ENCODE assay signal across 9 cellular contexts in genomic region chrX:45801554-45801953, GRCh38.
DNase-seq lines count a peak whose midpoint lies in the region; ATAC-seq, FAIRE-seq and TF ChIP-seq lines count a peak whose summit lies in the region.
"Had no signal": no experiment of that assay in that cellular context is flagged by ENCODE, and none has a peak within 500 bp of the region (broad histone marks: within the 10 kb centered on the region; RNA-seq: fewer than 3 reads in every experiment).

No MANE protein-coding gene starts in this region.

- BruUV-seq in HepG2 (replicated peaks; lab: Mats Ljungman, UMichigan), result no TSS peak

- no peaks in the 10 kb centered on the region for H3K27me3 Mint-ChIP-seq in activated naive CD8-positive, alpha-beta T cell
- H3K27me3 Mint-ChIP-seq in activated naive CD8-positive, alpha-beta T cell treated with anti-CD3 and anti-CD28 coated beads for 36 hours, result no peaks in the 10 kb centered on the region
- no peaks in the 10 kb centered on the region for H3K27me3 Mint-ChIP-seq in activated CD4-positive, alpha-beta memory T cell treated with anti-CD3 and anti-CD28 coated beads, Interleukin-2, amount 10 ng/mL, durations not matched to agents 7 days and 5 days

- CTCF ChIA-PET in activated CD4-positive, alpha-beta memory T cell treated with anti-CD3 and anti-CD28 coated beads, Interleukin-2, amount 10 ng/mL, durations not matched to agents 7 days and 5 days (lab: Charles Lee), result interaction anchor here (0.6 to 2.9 kb wide), 16 partner anchors 15 to 575 kb away, joined by 3 to 11 read pairs (median 4); no protein-coding TSS in a partner anchor
- CTCF ChIA-PET in HepG2 (lab: Yijun Ruan, JAX; ENCODE audit: low intra/inter-chr PET ratio, low total read pairs), result interaction anchor here (1.0 kb wide), 1 partner anchor 575 kb away, joined by 3 read pairs; no protein-coding TSS in a partner anchor

- H3K9me3 ChIP-seq in HepG2 (ENCODE audit: low read length), result no peaks in the 10 kb centered on the region

- H3K27ac Mint-ChIP-seq in activated naive CD8-positive, alpha-beta T cell, result peak overlapping the region; percentile 97
- H3K27ac Mint-ChIP-seq in activated naive CD8-positive, alpha-beta T cell treated with anti-CD3 and anti-CD28 coated beads for 36 hours, result no peak overlapping the region
- peak overlapping the region; percentile 73 for H3K27ac Mint-ChIP-seq in activated CD4-positive, alpha-beta memory T cell treated with anti-CD3 and anti-CD28 coated beads, Interleukin-2, amount 10 ng/mL, durations not matched to agents 7 days and 5 days

- H3K27me3 ChIP-seq in HepG2 (ENCODE audit: control insufficient read depth in 1 of 2, insufficient read depth in 2 of 2, low read length in 2 of 2), result no peaks in the 10 kb centered on the region

- in situ Hi-C loops in HepG2 (cut with HindIII; ENCODE audit: extremely low pct_ligation_motif_present, low pct_unique_long_range_greater_than_20kb), result no loop called here

- TF ChIP-seq EP300 in HepG2 (IDR thresholded peaks at IDR 0.05; ENCODE audit: low read depth in 2 of 2, low read length in 2 of 2) (no peak), HepG2 (CRISPR knock-in tag; IDR thresholded peaks at IDR 0.05; ENCODE audit: borderline replicate concordance) (no peak)

- TF ChIP-seq CTCF in LNCaP clone FGC (IDR thresholded peaks at IDR 0.05; ENCODE audit: control insufficient read depth, extremely low read depth, insufficient read depth) (peak; percentile 44), HepG2 (CRISPR knock-in tag; IDR thresholded peaks at IDR 0.05) (peak; percentile 20; the same call in 1 of the 2 replicates)

- H3K4me1 ChIP-seq in HepG2 (ENCODE audit: insufficient read depth, low read length), result no peaks in the 10 kb centered on the region

- 85% methylated on average over 6 of the region's 6 CpGs for WGBS in HepG2 (ENCODE audit: low lambda C conversion rate)

- H3K36me3 Mint-ChIP-seq in activated naive CD8-positive, alpha-beta T cell, result peaks cover 15% of the 10 kb centered on the region
- peaks cover 31% of the 10 kb centered on the region for H3K36me3 Mint-ChIP-seq in activated naive CD8-positive, alpha-beta T cell treated with anti-CD3 and anti-CD28 coated beads for 36 hours
- peaks cover 23% of the 10 kb centered on the region for H3K36me3 Mint-ChIP-seq in activated CD4-positive, alpha-beta memory T cell treated with anti-CD3 and anti-CD28 coated beads, Interleukin-2, amount 10 ng/mL, durations not matched to agents 7 days and 5 days (ENCODE audit: low read depth)

- H2AFZ ChIP-seq in HepG2 (ENCODE audit: low read length), result no peak overlapping the region

- no peak for DNase-seq in activated naive CD8-positive, alpha-beta T cell treated with anti-CD3 and anti-CD28 coated beads for 36 hours
- DNase-seq in LNCaP clone FGC (ENCODE audit: low read depth) (no peak), HepG2 (ENCODE audit: low spot score) (no peak), GOT3 (lab: John Stamatoyannopoulos, UW) (no peak)
- DNase-seq in activated CD4-positive, alpha-beta memory T cell treated with anti-CD3 and anti-CD28 coated beads, Interleukin-2, amount 10 ng/mL, durations not matched to agents 7 days and 5 days, result no peak

- no peaks in the 10 kb centered on the region for H4K20me1 ChIP-seq in HepG2 (ENCODE audit: insufficient read depth, low read length)

- H3K79me2 ChIP-seq in HepG2 (ENCODE audit: insufficient read depth, low read length), result peaks cover 3% of the 10 kb centered on the region

- no peak for TF ChIP-seq RAD21 in HepG2 (CRISPR knock-in tag; IDR thresholded peaks at IDR 0.05)

- no peak for ATAC-seq in HepG2
- ATAC-seq in GM18520 (IDR thresholded peaks at IDR 0.05; ENCODE audit: unreplicated experiment), result no peak
- no peak for ATAC-seq in HG03139 (IDR thresholded peaks at IDR 0.05; ENCODE audit: unreplicated experiment)

- no peaks in the 10 kb centered on the region for H3K9me3 Mint-ChIP-seq in activated naive CD8-positive, alpha-beta T cell (ENCODE audit: low read depth)
- no peaks in the 10 kb centered on the region for H3K9me3 Mint-ChIP-seq in activated naive CD8-positive, alpha-beta T cell treated with anti-CD3 and anti-CD28 coated beads for 36 hours
- H3K9me3 Mint-ChIP-seq in activated CD4-positive, alpha-beta memory T cell treated with anti-CD3 and anti-CD28 coated beads, Interleukin-2, amount 10 ng/mL, durations not matched to agents 7 days and 5 days, result no peaks in the 10 kb centered on the region
- H3K9me3 Mint-ChIP-seq: activated naive CD4-positive, alpha-beta T cell treated with anti-CD3 and anti-CD28 coated beads, Interleukin-2, amount 50 U/mL, for 72 hours had no signal

- H3K9ac ChIP-seq in HepG2 (ENCODE audit: insufficient read depth, low read depth, low read length), result no peak overlapping the region

- H3K4me3 Mint-ChIP-seq in activated naive CD8-positive, alpha-beta T cell, result peak overlapping the region; percentile 77
- H3K4me3 Mint-ChIP-seq in activated naive CD8-positive, alpha-beta T cell treated with anti-CD3 and anti-CD28 coated beads for 36 hours, result no peak overlapping the region
- peak overlapping the region; percentile 48 for H3K4me3 Mint-ChIP-seq in activated CD4-positive, alpha-beta memory T cell treated with anti-CD3 and anti-CD28 coated beads, Interleukin-2, amount 10 ng/mL, durations not matched to agents 7 days and 5 days

- intact Hi-C loops in HepG2 (cut with micrococcal nuclease; ENCODE audit: unreplicated experiment), result no loop called here

- H3K27ac ChIP-seq in HepG2 (ENCODE audit: extremely low read length, insufficient read depth, low read length), result no peak overlapping the region

- H3K4me1 Mint-ChIP-seq in activated naive CD8-positive, alpha-beta T cell (ENCODE audit: low read depth), result peaks cover 67% of the 10 kb centered on the region
- peaks cover 49% of the 10 kb centered on the region for H3K4me1 Mint-ChIP-seq in activated naive CD8-positive, alpha-beta T cell treated with anti-CD3 and anti-CD28 coated beads for 36 hours
- peaks cover 82% of the 10 kb centered on the region for H3K4me1 Mint-ChIP-seq in activated CD4-positive, alpha-beta memory T cell treated with anti-CD3 and anti-CD28 coated beads, Interleukin-2, amount 10 ng/mL, durations not matched to agents 7 days and 5 days

- H3K36me3 ChIP-seq in HepG2 (replicated peaks in 1 of 2; ENCODE audit: control insufficient read depth in 1 of 2, insufficient read depth in 2 of 2, low read length in 2 of 2), result no peaks in the 10 kb centered on the region

- no peak for FAIRE-seq in HepG2 (lab: Jason Lieb, UNC)

- no peak overlapping the region for H3K4me2 ChIP-seq in HepG2 (ENCODE audit: low read depth, low read length)

- no peak for TF ChIP-seq POLR2A in HepG2 (IDR thresholded peaks at IDR 0.05; ENCODE audit: insufficient read depth in 1 of 2, low read depth in 2 of 2, low read length in 2 of 2)

- no peak overlapping the region for H3K4me3 ChIP-seq in LNCaP clone FGC (ENCODE audit: low read depth, low read length)
- H3K4me3 ChIP-seq in HepG2 (replicated peaks in 1 of 3; ENCODE audit: insufficient read depth in 1 of 3, low read depth in 2 of 3, low read length in 3 of 3), result no peak overlapping the region

- POLR2A ChIA-PET in activated CD4-positive, alpha-beta memory T cell treated with anti-CD3 and anti-CD28 coated beads, Interleukin-2, amount 10 ng/mL, durations not matched to agents 7 days and 5 days (lab: Charles Lee), result interaction anchor here (0.6 to 2.5 kb wide), 10 partner anchors 14 to 115 kb away, joined by 3 to 8 read pairs (median 4); no protein-coding TSS in a partner anchor
- POLR2A ChIA-PET in HepG2 (lab: Yijun Ruan, JAX), result no interaction called here

TF ChIP-seq in HepG2, 621 proteins besides CTCF, POLR2A, EP300 and RAD21:
- peak; percentile 41 for TF ChIP-seq STAG1 (CRISPR knock-in tag; IDR thresholded peaks at IDR 0.05)
- no peak for TF ChIP-seq ZBTB43 (CRISPR knock-in tag; conservative IDR thresholded peaks at IDR 0.05)
- TF ChIP-seq NR3C1 (CRISPR knock-in tag; IDR thresholded peaks at IDR 0.05), result no peak
